ENCODE assay signal across 17 cellular contexts in genomic region chr2:215780891-215781290, GRCh38.
A peak's percentile ranks its signal among the peaks of the same experiment; 100 is the strongest.
DNase-seq lines count a peak whose midpoint lies in the region; ATAC-seq, FAIRE-seq and TF ChIP-seq lines count a peak whose summit lies in the region.
"Had no signal": no experiment of that assay in that cellular context is flagged by ENCODE, and none has a peak within 500 bp of the region (broad histone marks: within the 10 kb centered on the region; RNA-seq: fewer than 3 reads in every experiment).

No MANE protein-coding gene starts in this region.

- H3K4me1 ChIP-seq in esophagus muscularis mucosa: peaks cover 3 to 73% (median 62%) of the 10 kb centered on the region in 4 donors
- H3K4me1 ChIP-seq in mesenchymal stem cell (ENCODE audit: control insufficient read depth, insufficient read depth, low read depth, low read length): peaks cover 2% of the 10 kb centered on the region
- H3K4me1 ChIP-seq in rectal smooth muscle tissue (ENCODE audit: control insufficient read depth, insufficient read depth, low read length): peaks cover 13% of the 10 kb centered on the region
- H3K4me1 ChIP-seq: BLaER1 had no signal

- H2BK15ac ChIP-seq in mesenchymal stem cell (ENCODE audit: low read depth, poor library complexity, severe bottlenecking): no peak overlapping the region

- WGBS in esophagus muscularis mucosa: 73% methylated on average over 1 of the region's 1 CpG
- WGBS in mesenchymal stem cell: 83% methylated on average over 1 of the region's 1 CpG

- no peak overlapping the region for H3K23ac ChIP-seq in mesenchymal stem cell (ENCODE audit: low read length in 2 of 2)

- H3K79me1 ChIP-seq in mesenchymal stem cell (replicated peaks; ENCODE audit: low read length, poor library complexity, severe bottlenecking): no peaks in the 10 kb centered on the region

- H2AK5ac ChIP-seq in mesenchymal stem cell (ENCODE audit: low read length, severe bottlenecking): no peak overlapping the region

- no peak overlapping the region for H3K14ac ChIP-seq in mesenchymal stem cell (ENCODE audit: low read length in 2 of 2)

- TF ChIP-seq CTCF in esophagus muscularis mucosa (IDR thresholded peaks at IDR 0.05): no peak
- TF ChIP-seq CTCF in brain microvascular endothelial cell (IDR thresholded peaks at IDR 0.05; ENCODE audit: low read depth, low read length, missing control alignments): no peak

- DNase-seq in esophagus muscularis mucosa (ENCODE audit: extremely low spot score) (no peak), mesenchymal stem cell (no peak), brain microvascular endothelial cell (no peak), GM12891 (ENCODE audit: insufficient read length, low spot score) (no peak), MV-4-11 (lab: John Stamatoyannopoulos, UW) (no peak)
- DNase-seq: AML-193; Caco-2; CD8-positive, alpha-beta memory T cell; DMS53; GF-D8; GOT3; H9 had no signal

- no peak overlapping the region for H2BK12ac ChIP-seq in mesenchymal stem cell (ENCODE audit: low read length in 2 of 2)

- in situ Hi-C loops in brain microvascular endothelial cell (cut with HindIII; ENCODE audit: low pct_ligation_motif_present, low sequenced_read_pairs): loop anchor here (25.0 kb wide), 1 partner anchor 131 kb away; no protein-coding TSS in a partner anchor

- H3K36me3 ChIP-seq in esophagus muscularis mucosa (no peaks in the 10 kb centered on the region), mesenchymal stem cell (ENCODE audit: control insufficient read depth in 1 of 2, insufficient read depth in 2 of 2, low read depth in 1 of 2, low read length in 2 of 2) (no peaks in the 10 kb centered on the region), rectal smooth muscle tissue (ENCODE audit: control insufficient read depth, insufficient read depth, low read length) (no peaks in the 10 kb centered on the region), brain microvascular endothelial cell (replicated peaks) (no peaks in the 10 kb centered on the region)
- H3K36me3 ChIP-seq: BLaER1 had no signal

- TF ChIP-seq POLR2A in esophagus muscularis mucosa (IDR thresholded peaks at IDR 0.05; ENCODE audit: low read depth) (no peak), GM12891 (IDR thresholded peaks at IDR 0.05; ENCODE audit: low read depth, low read length) (no peak)

- TF ChIP-seq EP300 in esophagus muscularis mucosa (IDR thresholded peaks at IDR 0.05): no peak

- H3K27me3 ChIP-seq in esophagus muscularis mucosa: no peaks in the 10 kb centered on the region
- no peaks in the 10 kb centered on the region for H3K27me3 ChIP-seq in mesenchymal stem cell (ENCODE audit: control insufficient read depth in 1 of 2, insufficient read depth in 1 of 2, low read length in 2 of 2)
- no peaks in the 10 kb centered on the region for H3K27me3 ChIP-seq in rectal smooth muscle tissue (ENCODE audit: control insufficient read depth, insufficient read depth, low read length)
- no peaks in the 10 kb centered on the region for H3K27me3 ChIP-seq in brain microvascular endothelial cell (replicated peaks)
- H3K27me3 ChIP-seq: BLaER1 had no signal

- no peak for ATAC-seq in GM21723 (IDR thresholded peaks at IDR 0.05; ENCODE audit: unreplicated experiment)
- ATAC-seq: A549 had no signal

- H4K8ac ChIP-seq in mesenchymal stem cell (ENCODE audit: low read length): no peak overlapping the region

- H2BK5ac ChIP-seq in mesenchymal stem cell (ENCODE audit: low read depth, low read length, poor library complexity, severe bottlenecking): no peak overlapping the region

- no peak overlapping the region for H4K91ac ChIP-seq in mesenchymal stem cell (ENCODE audit: low read length)

- H3K9me3 ChIP-seq in esophagus muscularis mucosa: no peaks in the 10 kb centered on the region
- no peaks in the 10 kb centered on the region for H3K9me3 ChIP-seq in mesenchymal stem cell (ENCODE audit: control insufficient read depth, low read length)
- H3K9me3 ChIP-seq: A549, BLaER1, Caco-2 had no signal

- peak overlapping the region; percentile 57 for H3K9ac ChIP-seq in mesenchymal stem cell (ENCODE audit: low read length)
- no peak overlapping the region for H3K9ac ChIP-seq in rectal smooth muscle tissue (ENCODE audit: low read length)
- H3K9ac ChIP-seq: BLaER1 had no signal

- intact Hi-C loops in esophagus muscularis mucosa (cut with DNase I): no loop called here

- H3K27ac ChIP-seq in esophagus muscularis mucosa (replicated peaks in 1 of 4): peak overlapping the region in 3 of 4 donors; percentile 67 to 73 (median 68)
- no peak overlapping the region for H3K27ac ChIP-seq in mesenchymal stem cell (ENCODE audit: low read length, poor library complexity, severe bottlenecking)
- peak overlapping the region; percentile 48 for H3K27ac ChIP-seq in rectal smooth muscle tissue (ENCODE audit: low read depth, low read length)
- H3K27ac ChIP-seq in brain microvascular endothelial cell: no peak overlapping the region
- H3K27ac ChIP-seq: A549, BLaER1 had no signal

- H2BK120ac ChIP-seq in mesenchymal stem cell (ENCODE audit: low read depth, low read length): no peak overlapping the region

- H3K4me2 ChIP-seq in mesenchymal stem cell (ENCODE audit: low read length, poor library complexity, severe bottlenecking): no peak overlapping the region
- H3K4me2 ChIP-seq: A549, BLaER1 had no signal

- no peak overlapping the region for H2AFZ ChIP-seq in mesenchymal stem cell (ENCODE audit: low read depth, low read length)

- H3K18ac ChIP-seq in mesenchymal stem cell (ENCODE audit: low read depth in 1 of 2, low read length in 2 of 2): no peak overlapping the region

- H3K4ac ChIP-seq in mesenchymal stem cell (ENCODE audit: low read depth in 1 of 2, low read length in 2 of 2): no peak overlapping the region

- H3K4me3 ChIP-seq in esophagus muscularis mucosa (no peak overlapping the region), mesenchymal stem cell (ENCODE audit: insufficient read depth in 1 of 2, low read depth in 1 of 2, low read length in 2 of 2) (no peak overlapping the region), rectal smooth muscle tissue (ENCODE audit: low read length) (no peak overlapping the region), brain microvascular endothelial cell (ENCODE audit: low read depth, low read length) (no peak overlapping the region)
- H3K4me3 ChIP-seq: A549, BLaER1 had no signal

- FAIRE-seq in GM12891 (lab: Jason Lieb, UNC): no peak
- FAIRE-seq: A549, GM18507 had no signal

TF ChIP-seq in GM12891, 5 proteins besides CTCF, POLR2A, EP300 and RAD21:
- TF ChIP-seq SPI1 (IDR thresholded peaks at IDR 0.05; ENCODE audit: low read depth, low read length) (no peak), POLR2AphosphoS5 (IDR thresholded peaks at IDR 0.05; ENCODE audit: low read depth, low read length) (no peak), POU2F2 (IDR thresholded peaks at IDR 0.05; ENCODE audit: low read depth, low read length) (no peak), PAX5 (IDR thresholded peaks at IDR 0.05; ENCODE audit: insufficient read depth, low read length, severe bottlenecking) (no peak), TAF1 (IDR thresholded peaks at IDR 0.05; ENCODE audit: low read depth, low read length) (no peak)

Comparison
In these comparisons a context has a peak if more than half of its experiments do, and no peak if none do; other contexts are left out.
1. H3K27ac ChIP-seq: peak in esophagus muscularis mucosa (3 of 4) and rectal smooth muscle tissue (single experiment); none in mesenchymal stem cell (single experiment) and brain microvascular endothelial cell (single experiment).